In genomic region chr11:1229471-1230120, GRCh38 we compare ENCODE assay signal across 25 cellular contexts. TPM values are rescaled to one million over a fixed set of nuclear protein-coding genes. Genes with fewer than 3 reads are reported as not detected.
A peak's percentile ranks its signal among the peaks of the same experiment; 100 is the strongest.
DNase-seq lines count a peak whose midpoint lies in the region; ATAC-seq and TF ChIP-seq lines count a peak whose summit lies in the region.
"Had no signal": no experiment of that assay in that cellular context is flagged by ENCODE, and none has a peak within 500 bp of the region (broad histone marks: within the 10 kb centered on the region; RNA-seq: fewer than 3 reads in every experiment).

No MANE protein-coding gene starts in this region.

- intact Hi-C loops in right cardiac atrium (cut with DNase I), result no loop called here

- no peaks in the 10 kb centered on the region for H3K27me3 ChIP-seq in right cardiac atrium (ENCODE audit: control insufficient read depth, insufficient read depth)
- peaks cover 0 to 14% of the 10 kb centered on the region in 2 donors for H3K27me3 ChIP-seq in tibial nerve

- TF ChIP-seq EP300 in tibial nerve (IDR thresholded peaks at IDR 0.05), result no peak

- no peaks in the 10 kb centered on the region for H3K4me1 Mint-ChIP-seq in progenitor cell of endocrine pancreas (ENCODE audit: low read depth)
- H3K4me1 Mint-ChIP-seq: activated CD4-positive, alpha-beta T cell treated with anti-CD3 and anti-CD28 coated beads, Interleukin-2, amount 10 ng/mL, durations not matched to agents 7 days and 5 days; CD8-positive, alpha-beta memory T cell; central memory CD8-positive, alpha-beta T cell; mesothelial cell of epicardium; naive thymus-derived CD8-positive, alpha-beta T cell had no signal

- H3K4me3 ChIP-seq in right cardiac atrium (ENCODE audit: low read length) (no peak overlapping the region), tibial nerve (no peak overlapping the region)
- H3K4me3 ChIP-seq: dorsolateral prefrontal cortex, SK-N-MC, skin epidermis had no signal

- H3K36me3 ChIP-seq in tibial nerve, result no peaks in the 10 kb centered on the region

- 82% methylated on average over 27 of the region's 27 CpGs for WGBS in right cardiac atrium
- 77 to 83% methylated on average over 15 to 25 of the region's 27 CpGs for WGBS in tibial nerve, 2 donors

- no peaks in the 10 kb centered on the region for H3K27me3 Mint-ChIP-seq in progenitor cell of endocrine pancreas
- H3K27me3 Mint-ChIP-seq: activated CD4-positive, alpha-beta T cell treated with anti-CD3 and anti-CD28 coated beads, Interleukin-2, amount 10 ng/mL, durations not matched to agents 7 days and 5 days; activated naive CD8-positive, alpha-beta T cell; CD8-positive, alpha-beta memory T cell; central memory CD8-positive, alpha-beta T cell had no signal

- no peaks in the 10 kb centered on the region for H3K4me1 ChIP-seq in right cardiac atrium (ENCODE audit: control insufficient read depth, insufficient read depth, low read length)
- peaks cover 0 to 14% (median 0%) of the 10 kb centered on the region in 4 donors for H3K4me1 ChIP-seq in tibial nerve

- TF ChIP-seq POLR2A in tibial nerve (IDR thresholded peaks at IDR 0.05), result no peak

- peak overlapping the region; percentile 56 for H3K27ac Mint-ChIP-seq in progenitor cell of endocrine pancreas
- H3K27ac Mint-ChIP-seq: activated CD4-positive, alpha-beta T cell treated with anti-CD3 and anti-CD28 coated beads, Interleukin-2, amount 10 ng/mL, durations not matched to agents 7 days and 5 days; activated naive CD8-positive, alpha-beta T cell; activated T-helper 1 cell treated with anti-CD3 and anti-CD28 coated beads, Interleukin-12 subunit alpha, Interleukin-12 subunit beta, Interleukin-2, Interleukin-4 antibody, amounts not matched to agents 30 ng/mL and 10 ng/mL and 1 ng/mL, durations not matched to agents 14 hours and 24 hours and 36 hours; CD8-positive, alpha-beta memory T cell; mesothelial cell of epicardium had no signal

- H3K36me3 Mint-ChIP-seq in progenitor cell of endocrine pancreas (ENCODE audit: insufficient read depth), result no peaks in the 10 kb centered on the region
- H3K36me3 Mint-ChIP-seq: activated naive CD8-positive, alpha-beta T cell; CD8-positive, alpha-beta memory T cell; mesothelial cell of epicardium; naive thymus-derived CD8-positive, alpha-beta T cell had no signal

- peak; percentile 25 for DNase-seq in activated CD4-positive, CD25-positive, alpha-beta regulatory T cell treated with anti-CD3 and anti-CD28 coated beads, Interleukin-2, amount 50 U/mL, for 72 hours
- no peak for DNase-seq in activated CD4-positive, CD25-positive, alpha-beta regulatory T cell (lab: John Stamatoyannopoulos, UW)
- DNase-seq in HuH-7.5 (ENCODE audit: low spot score) (peak; percentile 2), right cardiac atrium (peak; percentile 6 to 48 (median 44)), progenitor cell of endocrine pancreas (ENCODE audit: low spot score, unreplicated experiment) (no peak), tibial nerve (ENCODE audit: low spot score in 2 of 2) (no peak), 8988T (no peak)
- DNase-seq: activated CD4-positive, alpha-beta T cell treated with anti-CD3 and anti-CD28 coated beads, Interleukin-2, amount 10 ng/mL, durations not matched to agents 7 days and 5 days; AML-193; Kasumi-1; NCI-H1694; NCI-H2171 treated with DMSO at 0.1 percent for 48 hours; NCI-H526 treated with DMSO at 0.1 percent for 48 hours; stimulated activated CD4-positive, alpha-beta T cell treated with anti-CD3 and anti-CD28 coated beads, Interleukin-2, amount 100 ng/mL, for 24 hours; T-helper 2 cell had no signal

- TF ChIP-seq CTCF in progenitor cell of endocrine pancreas (IDR thresholded peaks at IDR 0.05; ENCODE audit: unreplicated experiment), result no peak
- TF ChIP-seq CTCF in tibial nerve (IDR thresholded peaks at IDR 0.05), result no peak

- H3K9me3 Mint-ChIP-seq in progenitor cell of endocrine pancreas (ENCODE audit: low read depth), result no peaks in the 10 kb centered on the region
- H3K9me3 Mint-ChIP-seq: activated CD4-positive, alpha-beta T cell treated with anti-CD3 and anti-CD28 coated beads, Interleukin-2, amount 10 ng/mL, durations not matched to agents 7 days and 5 days; activated T-helper 1 cell treated with anti-CD3 and anti-CD28 coated beads, Interleukin-12 subunit alpha, Interleukin-12 subunit beta, Interleukin-2, Interleukin-4 antibody, amounts not matched to agents 30 ng/mL and 10 ng/mL and 1 ng/mL, durations not matched to agents 14 hours and 24 hours and 36 hours; CD8-positive, alpha-beta memory T cell; central memory CD8-positive, alpha-beta T cell; mesothelial cell of epicardium; naive thymus-derived CD8-positive, alpha-beta T cell had no signal

- no peak for ATAC-seq in right cardiac atrium
- ATAC-seq in GM18909 (IDR thresholded peaks at IDR 0.05; ENCODE audit: poor library complexity, unreplicated experiment), result no peak
- ATAC-seq: naive thymus-derived CD8-positive, alpha-beta T cell had no signal

- H3K4me3 Mint-ChIP-seq in progenitor cell of endocrine pancreas (ENCODE audit: low read depth), result no peak overlapping the region
- H3K4me3 Mint-ChIP-seq: activated CD4-positive, alpha-beta T cell treated with anti-CD3 and anti-CD28 coated beads, Interleukin-2, amount 10 ng/mL, durations not matched to agents 7 days and 5 days; activated naive CD8-positive, alpha-beta T cell; activated T-helper 1 cell treated with anti-CD3 and anti-CD28 coated beads, Interleukin-12 subunit alpha, Interleukin-12 subunit beta, Interleukin-2, Interleukin-4 antibody, amounts not matched to agents 30 ng/mL and 10 ng/mL and 1 ng/mL, durations not matched to agents 14 hours and 24 hours and 36 hours; CD8-positive, alpha-beta memory T cell; central memory CD8-positive, alpha-beta T cell; mesothelial cell of epicardium; naive thymus-derived CD8-positive, alpha-beta T cell had no signal

- H3K27ac ChIP-seq in right cardiac atrium (ENCODE audit: low read length) (no peak overlapping the region), tibial nerve (no peak overlapping the region)
- H3K27ac ChIP-seq: dorsolateral prefrontal cortex, SK-N-MC, skin epidermis had no signal

- H3K9me3 ChIP-seq in right cardiac atrium (ENCODE audit: control insufficient read depth, low read length), result no peaks in the 10 kb centered on the region
- H3K9me3 ChIP-seq in tibial nerve, result no peaks in the 10 kb centered on the region

RNA-seq across cellular contexts. Expression of gene MUC5B, which starts 6.7 kb away (rescaled TPM):
- total RNA-seq in right cardiac atrium (not detected), progenitor cell of endocrine pancreas (not detected in 2 replicates), tibial nerve (under 1 TPM in 2 of 4 donors, not detected in 2; under 0.01 to 0.22 TPM)
- under 0.01 TPM for polyA plus RNA-seq in right cardiac atrium
- total RNA-seq: activated CD4-positive, alpha-beta T cell treated with anti-CD3 and anti-CD28 coated beads, Interleukin-2, amount 10 ng/mL, durations not matched to agents 7 days and 5 days; activated T-helper 1 cell treated with anti-CD3 and anti-CD28 coated beads, Interleukin-12 subunit alpha, Interleukin-12 subunit beta, Interleukin-2, Interleukin-4 antibody, amounts not matched to agents 30 ng/mL and 10 ng/mL and 1 ng/mL, durations not matched to agents 14 hours and 24 hours and 36 hours; CD8-positive, alpha-beta memory T cell; mesothelial cell of epicardium; naive thymus-derived CD8-positive, alpha-beta T cell had no signal
- polyA plus RNA-seq: CD8-positive, alpha-beta memory T cell; naive thymus-derived CD8-positive, alpha-beta T cell had no signal

Comparison
In these comparisons a context has a peak if more than half of its experiments do, and no peak if none do; other contexts are left out.
1. DNase-seq: peak in activated CD4-positive, CD25-positive, alpha-beta regulatory T cell treated with anti-CD3 and anti-CD28 coated beads, Interleukin-2, amount 50 U/mL, for 72 hours (single experiment), HuH-7.5 (single experiment) and right cardiac atrium (3 of 3); none in activated CD4-positive, CD25-positive, alpha-beta regulatory T cell (0 of 4), progenitor cell of endocrine pancreas (single experiment), tibial nerve (0 of 2) and 8988T (single experiment).